Comparison of ENCODE assay signal across 8 cellular contexts in genomic region chr21:42514883-42515228, GRCh38. TPM values are rescaled to one million over a fixed set of nuclear protein-coding genes. Genes with fewer than 3 reads are reported as not detected.
DNase-seq lines count a peak whose midpoint lies in the region; ATAC-seq and TF ChIP-seq lines count a peak whose summit lies in the region.

No MANE protein-coding gene starts in this region.

- no peaks in the 10 kb centered on the region for H3K9me3 ChIP-seq in SK-N-SH
- no peaks in the 10 kb centered on the region for H3K9me3 ChIP-seq in subcutaneous abdominal adipose tissue (ENCODE audit: control insufficient read depth in 5 of 5, low read length in 5 of 5)

- H3K79me2 ChIP-seq in SK-N-SH (ENCODE audit: insufficient read depth) = no peaks in the 10 kb centered on the region

- H3K27me3 ChIP-seq in SK-N-SH (ENCODE audit: insufficient read depth) (no peaks in the 10 kb centered on the region), subcutaneous abdominal adipose tissue (ENCODE audit: control insufficient read depth in 5 of 5, insufficient read depth in 4 of 5, low read length in 5 of 5) (no peaks in the 10 kb centered on the region)

- peaks cover 12% of the 10 kb centered on the region for H3K27me3 Mint-ChIP-seq in activated T-helper 2 cell treated with anti-CD3 and anti-CD28 coated beads, Interferon-gamma antibody, Interleukin-2, Interleukin-4, amounts not matched to agents 10 μg/mL and 5 μg/mL and 100 μg/mL, durations not matched to agents 14 hours and 24 hours and 36 hours (ENCODE audit: low read depth)
- H3K27me3 Mint-ChIP-seq in immature natural killer cell (ENCODE audit: low read depth in 3 of 3) = peaks cover 2 to 6% (median 2%) of the 10 kb centered on the region in 3 donors

- no peaks in the 10 kb centered on the region for H4K20me1 ChIP-seq in SK-N-SH (ENCODE audit: insufficient read depth)

- H3K4me1 Mint-ChIP-seq in activated T-helper 2 cell treated with anti-CD3 and anti-CD28 coated beads, Interferon-gamma antibody, Interleukin-2, Interleukin-4, amounts not matched to agents 10 μg/mL and 5 μg/mL and 100 μg/mL, durations not matched to agents 14 hours and 24 hours and 36 hours (ENCODE audit: low read depth) = peaks cover 15% of the 10 kb centered on the region
- peaks cover 13 to 19% of the 10 kb centered on the region in 2 donors for H3K4me1 Mint-ChIP-seq in immature natural killer cell

- no peaks in the 10 kb centered on the region for H3K9me2 ChIP-seq in SK-N-SH

- CTCF ChIA-PET in SK-N-SH (lab: Yijun Ruan, JAX) = interaction anchor here (0.6 to 0.9 kb wide), 4 partner anchors 18 to 72 kb away, joined by 3 read pairs; no protein-coding TSS in a partner anchor

- 40% methylated on average over 5 of the region's 5 CpGs for WGBS in SK-N-SH (ENCODE audit: low lambda C conversion rate)

- POLR2A ChIA-PET in SK-N-SH (lab: Yijun Ruan, JAX) = no interaction called here

- no peaks in the 10 kb centered on the region for H3K9me3 Mint-ChIP-seq in activated T-helper 2 cell treated with anti-CD3 and anti-CD28 coated beads, Interferon-gamma antibody, Interleukin-2, Interleukin-4, amounts not matched to agents 10 μg/mL and 5 μg/mL and 100 μg/mL, durations not matched to agents 14 hours and 24 hours and 36 hours
- no peaks in the 10 kb centered on the region for H3K9me3 Mint-ChIP-seq in immature natural killer cell

- H3K4me1 ChIP-seq in SK-N-SH (ENCODE audit: control insufficient read depth in 1 of 2, insufficient read depth in 2 of 2, low read depth in 1 of 2, low read length in 1 of 2) (peaks cover 0 to 2% of the 10 kb centered on the region in 2 experiments; a peak in 2 of 4 replicates), subcutaneous abdominal adipose tissue (ENCODE audit: control insufficient read depth in 5 of 5, insufficient read depth in 5 of 5, low read length in 5 of 5) (peaks cover 3 to 19% (median 16%) of the 10 kb centered on the region in 5 donors)

- no peak for TF ChIP-seq RAD21 in SK-N-SH (IDR thresholded peaks at IDR 0.05; ENCODE audit: low read length)

- H3K27ac Mint-ChIP-seq in activated T-helper 2 cell treated with anti-CD3 and anti-CD28 coated beads, Interferon-gamma antibody, Interleukin-2, Interleukin-4, amounts not matched to agents 10 μg/mL and 5 μg/mL and 100 μg/mL, durations not matched to agents 14 hours and 24 hours and 36 hours = peak overlapping the region; percentile 20
- peak overlapping the region; percentile 2 to 89 (median 80) for H3K27ac Mint-ChIP-seq in immature natural killer cell

- no peaks in the 10 kb centered on the region for H3K36me3 ChIP-seq in SK-N-SH (replicated peaks in 1 of 2; ENCODE audit: control insufficient read depth in 1 of 2, insufficient read depth in 2 of 2, low read length in 1 of 2)
- H3K36me3 ChIP-seq in subcutaneous abdominal adipose tissue (ENCODE audit: control insufficient read depth in 5 of 5, insufficient read depth in 5 of 5, low read length in 5 of 5) = peaks cover 0 to 17% (median 7%) of the 10 kb centered on the region in 5 donors

- H3K4me3 ChIP-seq in SK-N-SH (ENCODE audit: low read depth in 2 of 2, low read length in 1 of 2) (peak overlapping the region; percentile 61 to 73), subcutaneous abdominal adipose tissue (ENCODE audit: low read depth in 1 of 5, low read length in 5 of 5) (peak overlapping the region; percentile 11 to 83 (median 79))

- intact Hi-C loops in activated T-helper 2 cell treated with anti-CD3 and anti-CD28 coated beads, Interferon-gamma antibody, Interleukin-2, Interleukin-4, amounts not matched to agents 10 μg/mL and 5 μg/mL and 100 μg/mL, durations not matched to agents 14 hours and 24 hours and 36 hours (cut with micrococcal nuclease) = loop anchor here (2.0 kb wide), 1 partner anchor 14 kb away; no protein-coding TSS in a partner anchor

- H3K9ac ChIP-seq in SK-N-SH (no peak overlapping the region), subcutaneous abdominal adipose tissue (ENCODE audit: low read length in 5 of 5) (peak overlapping the region in 4 of 5 donors; percentile 71 to 81 (median 72))

- no peak for ATAC-seq in SK-N-SH treated with all-trans-retinoic acid at 6 μM for 48 hours
- no peak for ATAC-seq in HG02678 (IDR thresholded peaks at IDR 0.05; ENCODE audit: unreplicated experiment)

- H3K4me2 ChIP-seq in SK-N-SH = peak overlapping the region; percentile 96

- no peak for TF ChIP-seq CTCF in SK-N-SH (IDR thresholded peaks at IDR 0.05)

- H3K4me3 Mint-ChIP-seq in activated T-helper 2 cell treated with anti-CD3 and anti-CD28 coated beads, Interferon-gamma antibody, Interleukin-2, Interleukin-4, amounts not matched to agents 10 μg/mL and 5 μg/mL and 100 μg/mL, durations not matched to agents 14 hours and 24 hours and 36 hours (ENCODE audit: low read depth) = peak overlapping the region; percentile 78
- peak overlapping the region; percentile 85 to 89 (median 87) for H3K4me3 Mint-ChIP-seq in immature natural killer cell

- H3F3A ChIP-seq in SK-N-SH (replicated peaks; ENCODE audit: insufficient read depth) = no peaks in the 10 kb centered on the region

- no peak for TF ChIP-seq EP300 in SK-N-SH (IDR thresholded peaks at IDR 0.05; ENCODE audit: borderline replicate concordance in 1 of 2, low read depth in 1 of 2, low read length in 1 of 2)

- H3K27ac ChIP-seq in SK-N-SH (ENCODE audit: low read depth in 2 of 2, low read length in 1 of 2) (no peak overlapping the region), subcutaneous abdominal adipose tissue (ENCODE audit: low read depth, low read length) (no peak overlapping the region)

- no peak for DNase-seq in SK-N-SH
- DNase-seq in activated T-helper 2 cell treated with anti-CD3 and anti-CD28 coated beads, Interferon-gamma antibody, Interleukin-2, Interleukin-4, amounts not matched to agents 10 μg/mL and 5 μg/mL and 100 μg/mL, durations not matched to agents 14 hours and 24 hours and 36 hours (ENCODE audit: low spot score) = no peak
- no peak for DNase-seq in immature natural killer cell
- DNase-seq in Kasumi-1 (lab: John Stamatoyannopoulos, UW) = no peak
- no peak for DNase-seq in cerebellar nuclear complex (lab: John Stamatoyannopoulos, UW)

- peak overlapping the region; percentile 99; the same call in 1 of the 2 replicates for H2AFZ ChIP-seq in SK-N-SH (ENCODE audit: low read depth)

- H3K36me3 Mint-ChIP-seq in activated T-helper 2 cell treated with anti-CD3 and anti-CD28 coated beads, Interferon-gamma antibody, Interleukin-2, Interleukin-4, amounts not matched to agents 10 μg/mL and 5 μg/mL and 100 μg/mL, durations not matched to agents 14 hours and 24 hours and 36 hours (ENCODE audit: low read depth) = peaks cover 36% of the 10 kb centered on the region
- H3K36me3 Mint-ChIP-seq in immature natural killer cell = peaks cover 16 to 19% (median 18%) of the 10 kb centered on the region in 3 donors

TF ChIP-seq in SK-N-SH, 30 proteins besides CTCF, POLR2A, EP300 and RAD21 (continues in another document):
- TF ChIP-seq GABPA (IDR thresholded peaks at IDR 0.05; ENCODE audit: low read depth) = no peak
- TF ChIP-seq TEAD4 (IDR thresholded peaks at IDR 0.05; ENCODE audit: borderline replicate concordance, insufficient read depth) = no peak
- no peak for TF ChIP-seq ELF1 (IDR thresholded peaks at IDR 0.05)

TF ChIP-seq in SK-N-SH treated with all-trans-retinoic acid at 6 μM for 48 hours, 23 proteins besides CTCF, POLR2A, EP300 and RAD21:
- TF ChIP-seq ISL1 (CRISPR knock-in tag; IDR thresholded peaks at IDR 0.05) (no peak), SNAI2 (CRISPR knock-in tag; IDR thresholded peaks at IDR 0.05) (no peak), PPARA (CRISPR knock-in tag; IDR thresholded peaks at IDR 0.05; ENCODE audit: borderline replicate concordance) (no peak), POU6F1 (CRISPR knock-in tag; IDR thresholded peaks at IDR 0.05; ENCODE audit: borderline replicate concordance, low read depth) (no peak), TCF4 (CRISPR knock-in tag; IDR thresholded peaks at IDR 0.05; ENCODE audit: borderline replicate concordance) (no peak), TOX (CRISPR knock-in tag; IDR thresholded peaks at IDR 0.05; ENCODE audit: borderline replicate concordance) (no peak), ZNF70 (CRISPR knock-in tag; IDR thresholded peaks at IDR 0.05) (no peak), ZFP3 (CRISPR knock-in tag; IDR thresholded peaks at IDR 0.05) (no peak), ZNF8 (CRISPR knock-in tag; IDR thresholded peaks at IDR 0.05) (no peak), OSR1 (CRISPR knock-in tag; IDR thresholded peaks at IDR 0.05) (no peak), BACH2 (CRISPR knock-in tag; IDR thresholded peaks at IDR 0.05; ENCODE audit: borderline replicate concordance) (no peak)

RNA-seq across cellular contexts. Expression of gene SLC37A1, which starts 1.2 kb away (rescaled TPM):
- polyA plus RNA-seq in SK-N-SH (2012; rRNA removed) (1.6 and 2.8 TPM in 2 replicates), immature natural killer cell (1 to 10 TPM in 2 of 3 donors, under 1 TPM in 1; 0.09 to 6.3 (median 3.0) TPM)
- polyA plus RNA-seq in SK-N-SH (2012; cell fraction: cytosol; rRNA removed) = 1.3 and 1.8 TPM in 2 replicates
- 2.7 and 3.5 TPM in 2 replicates for polyA plus RNA-seq in SK-N-SH (2012; cell fraction: nucleus; rRNA removed)
- 21.6 and 22.3 TPM in 2 replicates for total RNA-seq in activated T-helper 2 cell treated with anti-CD3 and anti-CD28 coated beads, Interferon-gamma antibody, Interleukin-2, Interleukin-4, amounts not matched to agents 10 μg/mL and 5 μg/mL and 100 μg/mL, durations not matched to agents 14 hours and 24 hours and 36 hours

RNA-seq across cellular contexts. Expression of gene RSPH1, which starts 18.8 kb away (rescaled TPM):
- polyA plus RNA-seq in SK-N-SH (2012; rRNA removed) (0.97 and 1.1 TPM in 2 replicates), immature natural killer cell (under 1 TPM in 1 of 3 donors, not detected in 2; 0.37 TPM)
- polyA plus RNA-seq in SK-N-SH (2012; cell fraction: cytosol; rRNA removed) = 1.1 and 2.1 TPM in 2 replicates
- 0.37 and 0.67 TPM in 2 replicates for polyA plus RNA-seq in SK-N-SH (2012; cell fraction: nucleus; rRNA removed)
- not detected in 2 replicates for total RNA-seq in activated T-helper 2 cell treated with anti-CD3 and anti-CD28 coated beads, Interferon-gamma antibody, Interleukin-2, Interleukin-4, amounts not matched to agents 10 μg/mL and 5 μg/mL and 100 μg/mL, durations not matched to agents 14 hours and 24 hours and 36 hours
